8 cellular contexts compared by ENCODE assay signal in the genomic region with DNA sequence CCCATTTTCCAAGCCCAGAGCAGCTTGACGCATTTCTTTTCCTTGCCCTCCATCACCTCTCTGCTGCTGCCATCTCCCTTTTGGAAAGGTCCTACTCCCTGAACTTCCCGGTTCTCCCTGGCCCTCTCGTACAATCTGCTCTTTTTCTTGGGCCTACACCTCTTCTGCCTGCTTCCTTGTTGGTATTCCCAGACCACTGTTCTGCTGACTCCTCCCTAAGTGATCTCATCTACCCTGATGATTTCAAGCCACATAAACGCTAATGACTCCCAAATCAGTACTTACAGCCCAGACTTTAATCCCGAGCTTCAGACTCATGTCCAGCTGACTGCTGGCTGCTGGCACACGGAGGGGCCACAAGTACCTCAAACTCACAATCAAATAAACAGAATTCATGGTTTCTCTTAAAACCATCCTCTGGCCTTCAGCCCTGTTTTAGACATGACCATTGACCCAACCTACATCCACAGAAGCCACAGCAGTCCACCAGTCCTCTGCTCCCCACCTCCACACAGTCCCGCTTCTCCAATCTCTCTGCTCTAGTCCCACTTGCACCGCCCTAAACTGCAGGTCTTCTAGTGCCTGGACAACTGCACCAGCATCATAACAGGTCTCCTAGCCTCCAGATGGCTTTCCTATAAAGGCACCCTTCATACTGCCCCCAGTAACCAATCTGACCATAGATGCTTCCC. TPM values are rescaled to one million over a fixed set of nuclear protein-coding genes. Genes with fewer than 3 reads are reported as not detected.
DNase-seq lines count a peak whose midpoint lies in the region; ATAC-seq and TF ChIP-seq lines count a peak whose summit lies in the region.

No MANE protein-coding gene starts in this region.

- ATAC-seq in RWPE2 (ENCODE audit: low read depth) (peak; percentile 25), gastrocnemius medialis (no peak)

- intact Hi-C loops in gastrocnemius medialis (cut with DNase I; ENCODE audit: low total_unique reads), result no loop called here

- H3K9me3 ChIP-seq in RWPE2 (ENCODE audit: severe bottlenecking) (no peaks in the 10 kb centered on the region), gastrocnemius medialis (no peaks in the 10 kb centered on the region)

- H3K27ac ChIP-seq in RWPE2 (ENCODE audit: poor library complexity, severe bottlenecking) (peak overlapping the region; percentile 0), gastrocnemius medialis (peak overlapping the region; percentile 91 to 99 (median 96))

- H3K4me3 ChIP-seq in RWPE2 (ENCODE audit: severe bottlenecking) (no peak overlapping the region), gastrocnemius medialis (no peak overlapping the region)

- H3K36me3 ChIP-seq in RWPE2 (ENCODE audit: low read depth), result peaks cover 36% of the 10 kb centered on the region
- no peaks in the 10 kb centered on the region for H3K36me3 ChIP-seq in gastrocnemius medialis

- no peak for TF ChIP-seq POLR2A in gastrocnemius medialis (IDR thresholded peaks at IDR 0.05)

- TF ChIP-seq CTCF in RWPE2 (IDR thresholded peaks at IDR 0.05; ENCODE audit: poor library complexity, severe bottlenecking), result no peak
- TF ChIP-seq CTCF in gastrocnemius medialis (IDR thresholded peaks at IDR 0.05 in 4 of 5, conservative IDR thresholded peaks at IDR 0.05 in 1 of 5), result no peak

- no peaks in the 10 kb centered on the region for H3K4me1 ChIP-seq in RWPE2 (ENCODE audit: insufficient read depth, poor library complexity, severe bottlenecking)
- H3K4me1 ChIP-seq in gastrocnemius medialis, result peaks cover 79 to 85% of the 10 kb centered on the region in 2 donors

- H3K27me3 ChIP-seq in RWPE2 (ENCODE audit: insufficient read depth, poor library complexity, severe bottlenecking), result no peaks in the 10 kb centered on the region
- no peaks in the 10 kb centered on the region for H3K27me3 ChIP-seq in gastrocnemius medialis

- in situ Hi-C loops in gastrocnemius medialis (cut with MboI; ENCODE audit: low sequenced_read_pairs in 4 of 4), result loop anchor here in 1 of 4 donors (10.0 kb wide), 1 partner anchor 122 kb away; no protein-coding TSS in a partner anchor

- DNase-seq in GM04503 (ENCODE audit: low read depth) (peak; percentile 77), RWPE2 (ENCODE audit: low spot score) (no peak), fibroblast of peridontal ligament (ENCODE audit: extremely low read depth) (peak; percentile 93), gastrocnemius medialis (no peak), NCI-H748 (lab: John Stamatoyannopoulos, UW; ENCODE audit: unreplicated experiment) (no peak), MV-4-11 (lab: John Stamatoyannopoulos, UW) (no peak), amniotic stem cell (lab: John Stamatoyannopoulos, UW) (no peak), T1000 (lab: John Stamatoyannopoulos, UW) (no peak)

RNA-seq across cellular contexts. Expression of gene AAGAB, which starts 57.6 kb away (rescaled TPM):
- total RNA-seq in gastrocnemius medialis, result 10 to 100 TPM; 29.4 to 39.2 (median 30.9) TPM

RNA-seq across cellular contexts. Expression of gene IQCH, which starts 57.8 kb away (rescaled TPM):
- under 1 TPM; 0.07 to 0.65 (median 0.32) TPM for total RNA-seq in gastrocnemius medialis

Comparison
In these comparisons a context has a peak if more than half of its experiments do, and no peak if none do; other contexts are left out.
1. DNase-seq: peak in GM04503 (single experiment) and fibroblast of peridontal ligament (single experiment); none in RWPE2 (single experiment), gastrocnemius medialis (0 of 2), NCI-H748 (single experiment), MV-4-11 (single experiment), amniotic stem cell (single experiment) and T1000 (single experiment).